20 cellular contexts compared by ENCODE assay signal in the genomic region with DNA sequence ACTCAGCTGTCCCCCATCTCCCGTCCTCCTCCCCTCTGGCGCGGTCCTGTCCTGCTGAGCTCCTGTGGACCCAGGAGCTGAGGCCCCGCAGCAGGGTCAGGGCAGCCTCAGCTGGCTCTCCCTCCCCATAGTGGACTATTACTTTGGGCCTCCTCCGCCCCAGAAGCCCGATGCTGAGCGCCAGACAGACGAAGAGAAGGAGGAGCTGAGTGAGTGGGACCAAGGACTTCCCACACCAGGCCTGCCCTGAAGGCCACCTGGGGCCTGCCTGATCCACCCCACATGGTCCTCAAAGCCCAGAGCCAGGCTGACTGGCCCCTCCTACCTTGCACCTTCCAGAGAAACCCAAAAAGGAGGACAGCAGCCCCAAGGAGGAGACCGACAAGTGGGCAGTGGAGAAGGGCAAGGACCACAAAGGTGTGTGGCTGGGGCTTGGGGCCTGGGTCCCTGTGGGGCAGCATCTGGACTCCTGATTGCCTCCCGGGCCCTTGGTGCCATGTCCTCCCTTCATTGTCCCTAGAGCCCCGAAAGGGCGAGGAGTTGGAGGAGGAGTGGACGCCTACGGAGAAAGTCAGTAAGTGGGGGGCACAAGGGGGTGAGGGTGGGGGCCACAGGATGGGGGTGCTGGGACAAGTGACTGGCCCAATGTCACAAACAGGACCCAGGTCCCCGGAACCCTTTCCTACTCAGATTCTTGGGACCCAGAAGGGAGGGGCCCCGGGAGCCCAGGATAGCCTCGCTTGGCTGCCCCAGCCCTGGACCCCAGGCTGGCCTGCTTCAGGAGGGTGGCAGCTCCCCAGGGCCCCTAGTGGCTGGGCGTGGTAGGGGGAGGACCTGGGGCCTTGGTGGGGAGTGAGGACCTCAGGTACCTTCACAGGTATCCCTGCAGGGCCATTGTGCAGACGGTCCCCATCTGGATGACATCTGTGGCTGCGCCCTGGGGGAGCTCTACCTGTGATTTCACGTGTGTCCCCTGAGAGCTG. TPM values are rescaled to one million over a fixed set of nuclear protein-coding genes. Genes with fewer than 3 reads are reported as not detected.
DNase-seq lines count a peak whose midpoint lies in the region; ATAC-seq and TF ChIP-seq lines count a peak whose summit lies in the region.
"Had no signal": no experiment of that assay in that cellular context is flagged by ENCODE, and none has a peak within 500 bp of the region (broad histone marks: within the 10 kb centered on the region; RNA-seq: fewer than 3 reads in every experiment).

No MANE protein-coding gene starts in this region.

- BruUV-seq in OCI-LY7 (replicated peaks; lab: Mats Ljungman, UMichigan), result no TSS peak

- H3K79me2 ChIP-seq in DOHH2 (ENCODE audit: control insufficient read depth, low read length), result no peaks in the 10 kb centered on the region
- no peaks in the 10 kb centered on the region for H3K79me2 ChIP-seq in OCI-LY7 (ENCODE audit: insufficient read depth, low read depth, low read length)

- H3K4me1 ChIP-seq in DOHH2 (ENCODE audit: control insufficient read depth, low read length) (peaks cover 5% of the 10 kb centered on the region; the same call in 1 of the 2 replicates), OCI-LY7 (ENCODE audit: insufficient read depth, low read length, poor library complexity, severe bottlenecking) (peaks cover 31% of the 10 kb centered on the region), lower lobe of right lung (no peaks in the 10 kb centered on the region)
- H3K4me1 ChIP-seq: Peyer's patch, prostate gland had no signal

- H3K27me3 ChIP-seq in DOHH2 (ENCODE audit: control insufficient read depth, low read length), result peaks cover 25% of the 10 kb centered on the region
- H3K27me3 ChIP-seq in lower lobe of right lung (ENCODE audit: low read depth), result peaks cover 14% of the 10 kb centered on the region
- no peaks in the 10 kb centered on the region for H3K27me3 ChIP-seq in brain microvascular endothelial cell (replicated peaks)

- CTCF ChIA-PET in OCI-LY7 (lab: Charles Lee; ENCODE audit: unreplicated experiment), result no interaction called here

- H3K36me3 ChIP-seq in DOHH2 (ENCODE audit: control insufficient read depth, low read length), result peaks cover 5% of the 10 kb centered on the region
- H3K36me3 ChIP-seq in OCI-LY7 (ENCODE audit: insufficient read depth, low read length), result peaks cover 33% of the 10 kb centered on the region
- H3K36me3 ChIP-seq in lower lobe of right lung, result peaks cover 60% of the 10 kb centered on the region
- H3K36me3 ChIP-seq in brain microvascular endothelial cell (replicated peaks), result peaks cover 25% of the 10 kb centered on the region
- H3K36me3 ChIP-seq: prostate gland had no signal

- TF ChIP-seq CTCF in AG09309 (IDR thresholded peaks at IDR 0.05; ENCODE audit: control insufficient read depth, insufficient read depth, low read depth, low read length, missing control alignments) (peak; percentile 12), DOHH2 (IDR thresholded peaks at IDR 0.05; ENCODE audit: low read depth, low read length, poor library complexity, severe bottlenecking) (peak; percentile 48), OCI-LY7 (conservative IDR thresholded peaks at IDR 0.05; ENCODE audit: low read length) (peak; percentile 59), lower lobe of right lung (IDR thresholded peaks at IDR 0.05) (no peak), brain microvascular endothelial cell (IDR thresholded peaks at IDR 0.05; ENCODE audit: low read depth, low read length, missing control alignments) (no peak)

- no peak overlapping the region for H2AFZ ChIP-seq in OCI-LY7 (ENCODE audit: low read length)
- H2AFZ ChIP-seq: GM23338 had no signal

- H3K27ac ChIP-seq in DOHH2 (ENCODE audit: low read depth, low read length) (no peak overlapping the region), OCI-LY7 (ENCODE audit: low read depth, low read length, poor library complexity, severe bottlenecking) (no peak overlapping the region), lower lobe of right lung (peak overlapping the region; percentile 11), brain microvascular endothelial cell (no peak overlapping the region)
- H3K27ac ChIP-seq: C4-2B, Peyer's patch, prostate gland had no signal

- no peak overlapping the region for H3K4me2 ChIP-seq in DOHH2 (ENCODE audit: low read length)
- H3K4me2 ChIP-seq in OCI-LY7 (ENCODE audit: low read length), result no peak overlapping the region
- H3K4me2 ChIP-seq: GM23338 had no signal

- no peak overlapping the region for H3K4me3 ChIP-seq in AG09309 (ENCODE audit: control insufficient read depth, low read depth, low read length)
- H3K4me3 ChIP-seq in DOHH2 (ENCODE audit: low read length), result no peak overlapping the region
- no peak overlapping the region for H3K4me3 ChIP-seq in OCI-LY7 (ENCODE audit: low read depth, low read length, poor library complexity, severe bottlenecking)
- no peak overlapping the region for H3K4me3 ChIP-seq in lower lobe of right lung
- no peak overlapping the region for H3K4me3 ChIP-seq in brain microvascular endothelial cell (ENCODE audit: low read depth, low read length)
- H3K4me3 ChIP-seq: GM23338, Peyer's patch, prostate gland had no signal

- H3K9me2 ChIP-seq in DOHH2 (replicated peaks; ENCODE audit: control insufficient read depth, low read length) (no peaks in the 10 kb centered on the region), OCI-LY7 (ENCODE audit: insufficient read depth, low read length) (no peaks in the 10 kb centered on the region)

- no peak for ATAC-seq in lower lobe of right lung
- no peak for ATAC-seq in HG02642 (IDR thresholded peaks at IDR 0.05; ENCODE audit: poor library complexity, unreplicated experiment)
- ATAC-seq in HG03095 (IDR thresholded peaks at IDR 0.05; ENCODE audit: unreplicated experiment), result no peak
- ATAC-seq: GM23338, left lobe of liver had no signal

- H3K9me3 ChIP-seq in DOHH2 (ENCODE audit: control insufficient read depth, insufficient read depth, low read length) (no peaks in the 10 kb centered on the region), OCI-LY7 (ENCODE audit: low read length) (no peaks in the 10 kb centered on the region), lower lobe of right lung (no peaks in the 10 kb centered on the region)
- H3K9me3 ChIP-seq: Peyer's patch, prostate gland had no signal

- H4K20me1 ChIP-seq in DOHH2 (ENCODE audit: control insufficient read depth, insufficient read depth, low read depth, low read length), result no peaks in the 10 kb centered on the region
- H4K20me1 ChIP-seq in OCI-LY7 (ENCODE audit: insufficient read depth, low read length), result no peaks in the 10 kb centered on the region

- POLR2A ChIA-PET in OCI-LY7 (lab: Charles Lee), result no interaction called here

- intact Hi-C loops in OCI-LY7 (cut with micrococcal nuclease; ENCODE audit: unreplicated experiment), result no loop called here
- intact Hi-C loops in lower lobe of right lung (cut with DNase I), result no loop called here

- H3F3A ChIP-seq in DOHH2 (ENCODE audit: control insufficient read depth, insufficient read depth), result no peaks in the 10 kb centered on the region

- DNase-seq in AG09309 (ENCODE audit: low read depth) (no peak), OCI-LY7 (ENCODE audit: low spot score) (no peak), lower lobe of right lung (no peak), brain microvascular endothelial cell (no peak)
- DNase-seq in activated CD4-positive, alpha-beta T cell treated with anti-CD3 and anti-CD28 coated beads, Interleukin-2, amount 50 U/mL, for 48 hours, result no peak
- DNase-seq: activated naive CD4-positive, alpha-beta T cell treated with anti-CD3 and anti-CD28 coated beads, Interleukin-2, amount 10 ng/mL, durations not matched to agents 7 days and 5 days; DMS79 treated with DMSO at 0.1 percent for 48 hours; effector CD4-positive, alpha-beta T cell; hippocampal formation; NCI-H2081 treated with DMSO at 0.1 percent for 48 hours; Peyer's patch; stimulated activated CD4-positive, alpha-beta T cell treated with anti-CD3 and anti-CD28 coated beads, Interleukin-12 subunit alpha, Interleukin-12 subunit beta, amount 100 ng/mL, for 4 hours had no signal

- in situ Hi-C loops in brain microvascular endothelial cell (cut with HindIII; ENCODE audit: low pct_ligation_motif_present, low sequenced_read_pairs), result no loop called here

RNA-seq across cellular contexts. Expression of gene AEBP1, which starts 4.9 kb away (rescaled TPM):
- 62.9 and 64.2 TPM in 2 replicates for total RNA-seq in OCI-LY7 (2014; rRNA removed; shearing (Covaris generic))
- total RNA-seq in OCI-LY7 (2022) (35.0 and 42.2 TPM in 2 replicates), lower lobe of right lung (82.5 TPM)

RNA-seq across cellular contexts. Expression of gene POLD2, which starts 14.3 kb away (rescaled TPM):
- total RNA-seq in OCI-LY7 (2014; rRNA removed; shearing (Covaris generic)), result 205 and 230 TPM in 2 replicates
- total RNA-seq in OCI-LY7 (2022) (261 and 271 TPM in 2 replicates), lower lobe of right lung (48.3 TPM)

RNA-seq across cellular contexts. Expression of gene POLM, which starts 26.7 kb away (rescaled TPM):
- 83.8 and 90.0 TPM in 2 replicates for total RNA-seq in OCI-LY7 (2014; rRNA removed; shearing (Covaris generic))
- total RNA-seq in OCI-LY7 (2022), result 87.9 and 99.3 TPM in 2 replicates
- 24.2 TPM for total RNA-seq in lower lobe of right lung

RNA-seq across cellular contexts. Expression of gene MYL7, which starts 32.1 kb away (rescaled TPM):
- total RNA-seq in OCI-LY7 (2014; rRNA removed; shearing (Covaris generic)), result not detected in 2 replicates
- total RNA-seq in OCI-LY7 (2022), result not detected in 2 replicates
- total RNA-seq in lower lobe of right lung, result 1.6 TPM
- total RNA-seq: bronchial epithelial cell, GM23338, left lobe of liver, Peyer's patch, prostate gland had no signal

RNA-seq across cellular contexts. Expression of gene PGAM2, which starts 43.7 kb away (rescaled TPM):
- total RNA-seq in OCI-LY7 (2014; rRNA removed; shearing (Covaris generic)), result 0.69 TPM in 1 of 2 replicates, not detected in the other
- total RNA-seq in OCI-LY7 (2022), result 0.80 and 1.1 TPM in 2 replicates
- 0.44 TPM for total RNA-seq in lower lobe of right lung
- total RNA-seq: left lobe of liver had no signal

Comparison
In these comparisons a context has a peak if more than half of its experiments do, and no peak if none do; other contexts are left out.
1. CTCF ChIP-seq: peak in AG09309 (single experiment), DOHH2 (single experiment) and OCI-LY7 (single experiment); none in lower lobe of right lung (single experiment) and brain microvascular endothelial cell (single experiment).